ENCODE assay signal across 15 cellular contexts in the genomic region with DNA sequence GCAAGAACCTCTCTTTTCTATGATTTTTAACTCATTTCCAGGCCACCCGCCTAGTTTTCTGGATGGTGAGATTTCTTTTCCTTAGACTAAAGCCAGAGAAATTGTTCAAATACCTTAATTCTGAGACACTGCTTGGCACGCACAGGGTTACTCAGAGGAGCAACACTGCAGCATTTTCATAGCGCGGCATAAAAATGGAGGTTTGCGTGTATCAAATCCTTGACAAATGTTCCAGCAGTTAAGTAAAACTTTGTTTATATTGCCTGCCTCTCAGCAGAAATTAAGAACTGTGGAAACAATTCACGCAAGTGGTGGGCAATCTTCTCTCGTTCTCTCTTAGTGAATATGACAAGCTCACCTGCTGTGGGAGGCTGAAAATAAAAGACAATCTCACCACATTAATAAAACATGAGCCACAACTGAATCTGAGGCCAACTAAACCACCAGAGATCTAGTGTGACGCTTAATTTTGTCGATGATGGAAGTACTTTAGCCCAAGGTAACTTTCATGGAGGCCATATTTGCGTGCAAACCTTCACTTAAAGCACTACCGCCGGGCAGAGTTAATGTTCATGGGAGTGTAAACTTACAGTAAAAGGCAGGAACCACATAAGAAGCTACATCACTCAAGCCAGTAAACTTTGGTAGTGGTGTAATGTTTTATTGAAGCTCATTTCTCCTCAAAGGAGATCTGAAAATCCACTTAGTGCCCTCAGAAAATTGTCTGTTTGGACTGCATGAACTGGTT.
DNase-seq lines count a peak whose midpoint lies in the region; ATAC-seq and TF ChIP-seq lines count a peak whose summit lies in the region.
"Had no signal": no experiment of that assay in that cellular context is flagged by ENCODE, and none has a peak within 500 bp of the region (broad histone marks: within the 10 kb centered on the region; RNA-seq: fewer than 3 reads in every experiment).

No MANE protein-coding gene starts in this region.

- H3K9ac ChIP-seq in DND-41 (ENCODE audit: low read depth, low read length) (no peak overlapping the region), neural cell (ENCODE audit: low read length) (no peak overlapping the region)

- H2AFZ ChIP-seq in DND-41 (ENCODE audit: low read depth, low read length) = no peak overlapping the region
- H2AFZ ChIP-seq in neural cell (ENCODE audit: low read depth, low read length) = no peak overlapping the region

- no peaks in the 10 kb centered on the region for H3F3A ChIP-seq in neural cell (ENCODE audit: insufficient read depth, low read length, poor library complexity, severe bottlenecking)

- no peaks in the 10 kb centered on the region for H3K36me3 ChIP-seq in DND-41 (ENCODE audit: insufficient read depth, low read length)
- H3K36me3 ChIP-seq in neural cell (ENCODE audit: insufficient read depth, low read length) = no peaks in the 10 kb centered on the region
- H3K36me3 ChIP-seq: neutrophil had no signal

- H3K4me2 ChIP-seq in DND-41 (ENCODE audit: insufficient read depth, low read length) = no peak overlapping the region
- H3K4me2 ChIP-seq in neural cell (ENCODE audit: low read length) = no peak overlapping the region

- no peak for TF ChIP-seq EP300 in neural cell (conservative IDR thresholded peaks at IDR 0.05; ENCODE audit: poor library complexity, severe bottlenecking)

- no peak overlapping the region for H3K27ac Mint-ChIP-seq in T-helper 17 cell
- H3K27ac Mint-ChIP-seq: activated CD8-positive, alpha-beta T cell treated with anti-CD3 and anti-CD28 coated beads, Interleukin-2, amount 10 ng/mL, durations not matched to agents 7 days and 5 days; activated naive CD8-positive, alpha-beta T cell; CD4-positive, alpha-beta T cell had no signal

- no peak for TF ChIP-seq RAD21 in neural cell (conservative IDR thresholded peaks at IDR 0.05)

- ATAC-seq in DND-41 (ENCODE audit: insufficient read depth, low read depth) (peak; percentile 52; the same call in 1 of the 3 replicates), GM18858 (IDR thresholded peaks at IDR 0.05; ENCODE audit: unreplicated experiment) (no peak), T-helper 17 cell (no peak)
- ATAC-seq: activated CD8-positive, alpha-beta T cell treated with anti-CD3 and anti-CD28 coated beads, Interleukin-2, amount 10 ng/mL, durations not matched to agents 7 days and 5 days had no signal

- no peaks in the 10 kb centered on the region for H4K20me1 ChIP-seq in DND-41 (ENCODE audit: insufficient read depth, low read length)
- no peaks in the 10 kb centered on the region for H4K20me1 ChIP-seq in neural cell (ENCODE audit: insufficient read depth)

- no peak overlapping the region for H3K4me3 ChIP-seq in DND-41 (ENCODE audit: low read depth in 1 of 2, low read length in 2 of 2)
- H3K4me3 ChIP-seq in neural cell (ENCODE audit: low read length) = peak overlapping the region; percentile 36

- H3K27ac ChIP-seq in DND-41 (ENCODE audit: low read length) (no peak overlapping the region), neural cell (ENCODE audit: low read length) (no peak overlapping the region)
- H3K27ac ChIP-seq: neutrophil had no signal

- H3K27me3 ChIP-seq in DND-41 (ENCODE audit: insufficient read depth, low read length, poor library complexity) (no peaks in the 10 kb centered on the region), neural cell (ENCODE audit: insufficient read depth, low read depth, low read length) (peaks cover under 1% of the 10 kb centered on the region)
- H3K27me3 ChIP-seq: neutrophil had no signal

- no peaks in the 10 kb centered on the region for H3K4me1 Mint-ChIP-seq in T-helper 17 cell

- TF ChIP-seq CTCF in DND-41 (IDR thresholded peaks at IDR 0.05; ENCODE audit: borderline replicate concordance, extremely low read depth, low read length, poor library complexity, severe bottlenecking) (no peak), neural cell (IDR thresholded peaks at IDR 0.05; ENCODE audit: poor library complexity, severe bottlenecking) (no peak)

- no peaks in the 10 kb centered on the region for H3K36me3 Mint-ChIP-seq in T-helper 17 cell (ENCODE audit: low read depth)
- H3K36me3 Mint-ChIP-seq: activated naive CD8-positive, alpha-beta T cell had no signal

- H3K79me2 ChIP-seq in DND-41 (ENCODE audit: insufficient read depth, low read length) (no peaks in the 10 kb centered on the region), neural cell (replicated peaks; ENCODE audit: insufficient read depth, low read length) (no peaks in the 10 kb centered on the region)

- no peaks in the 10 kb centered on the region for H3K9me2 ChIP-seq in neural cell (ENCODE audit: insufficient read depth, low read length)

- no peaks in the 10 kb centered on the region for H3K27me3 Mint-ChIP-seq in T-helper 17 cell
- H3K27me3 Mint-ChIP-seq: activated naive CD8-positive, alpha-beta T cell; CD4-positive, alpha-beta T cell had no signal

- H3K4me1 ChIP-seq in DND-41 (ENCODE audit: insufficient read depth, low read length) = peaks cover 8% of the 10 kb centered on the region

- no peak overlapping the region for H3K4me3 Mint-ChIP-seq in T-helper 17 cell
- H3K4me3 Mint-ChIP-seq: activated CD8-positive, alpha-beta T cell treated with anti-CD3 and anti-CD28 coated beads, Interleukin-2, amount 10 ng/mL, durations not matched to agents 7 days and 5 days; activated naive CD8-positive, alpha-beta T cell; CD4-positive, alpha-beta T cell had no signal

- DNase-seq in DND-41 = no peak
- DNase-seq in NCI-H128 (lab: John Stamatoyannopoulos, UW; ENCODE audit: unreplicated experiment) = peak; percentile 31
- DNase-seq in brain pericyte (ENCODE audit: low read depth, low spot score) = peak; percentile 31
- no peak for DNase-seq in SKM-1 treated with dmso at 0.1 percent for 144 hours (lab: John Stamatoyannopoulos, UW; ENCODE audit: unreplicated experiment)
- DNase-seq in T-helper 17 cell = no peak
- DNase-seq in activated gamma-delta T cell (lab: John Stamatoyannopoulos, UW) = no peak
- DNase-seq: activated CD8-positive, alpha-beta T cell treated with anti-CD3 and anti-CD28 coated beads, Interleukin-2, amount 10 ng/mL, durations not matched to agents 7 days and 5 days; CD4-positive, alpha-beta T cell; H7; NCI-H774; T-helper 1 cell had no signal

- H3K9me3 ChIP-seq in DND-41 (ENCODE audit: insufficient read depth, low read length, severe bottlenecking) = no peaks in the 10 kb centered on the region
- no peaks in the 10 kb centered on the region for H3K9me3 ChIP-seq in neural cell (ENCODE audit: low read length)
- H3K9me3 ChIP-seq in T-helper 17 cell (ENCODE audit: control insufficient read depth, low read length, poor library complexity, severe bottlenecking) = no peaks in the 10 kb centered on the region
- H3K9me3 ChIP-seq: neutrophil had no signal

TF ChIP-seq in neural cell, 6 proteins besides CTCF, POLR2A, EP300 and RAD21:
- TF ChIP-seq MXI1 (conservative IDR thresholded peaks at IDR 0.05; ENCODE audit: poor library complexity, severe bottlenecking) = no peak
- TF ChIP-seq POLR2AphosphoS5 (IDR thresholded peaks at IDR 0.05) = peak; percentile 81

Comparison
In these comparisons a context has a peak if more than half of its experiments do, and no peak if none do; other contexts are left out.
1. DNase-seq: peak in NCI-H128 (single experiment) and brain pericyte (single experiment); none in DND-41 (single experiment), SKM-1 treated with dmso at 0.1 percent for 144 hours (single experiment), T-helper 17 cell (0 of 3) and activated gamma-delta T cell (single experiment).